In the genomic region with DNA sequence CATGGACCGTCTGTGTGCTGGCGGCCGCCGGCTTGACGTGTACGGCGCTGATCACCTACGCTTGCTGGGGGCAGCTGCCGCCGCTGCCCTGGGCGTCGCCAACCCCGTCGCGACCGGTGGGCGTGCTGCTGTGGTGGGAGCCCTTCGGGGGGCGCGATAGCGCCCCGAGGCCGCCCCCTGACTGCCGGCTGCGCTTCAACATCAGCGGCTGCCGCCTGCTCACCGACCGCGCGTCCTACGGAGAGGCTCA, we compare ENCODE assay signal across 8 cellular contexts. TPM values are rescaled to one million over a fixed set of nuclear protein-coding genes. Genes with fewer than 3 reads are reported as not detected.
DNase-seq lines count a peak whose midpoint lies in the region; ATAC-seq, FAIRE-seq and TF ChIP-seq lines count a peak whose summit lies in the region.

No MANE protein-coding gene starts in this region.

- H3K27me3 ChIP-seq in Panc1 (ENCODE audit: control insufficient read depth, insufficient read depth, low read length) (no peaks in the 10 kb centered on the region), sigmoid colon (no peaks in the 10 kb centered on the region)

- TF ChIP-seq POLR2A in A549 (IDR thresholded peaks at IDR 0.05; ENCODE audit: low read length), result no peak
- TF ChIP-seq POLR2A in sigmoid colon (IDR thresholded peaks at IDR 0.05), result no peak

- TF ChIP-seq RAD21 in A549 (conservative IDR thresholded peaks at IDR 0.05 in 1 of 2, IDR thresholded peaks at IDR 0.05 in 1 of 2), result no peak

- TF ChIP-seq CTCF in A549 (IDR thresholded peaks at IDR 0.05) (no peak), Panc1 (IDR thresholded peaks at IDR 0.05) (peak; percentile 21; the same call in 1 of the 2 replicates), fibroblast of pulmonary artery (IDR thresholded peaks at IDR 0.05; ENCODE audit: low read length, missing control alignments) (no peak), sigmoid colon (IDR thresholded peaks at IDR 0.05) (no peak)

- 7% methylated on average over 3 of the region's 32 CpGs for WGBS in A549 (ENCODE audit: missing lambda C conversion rate)
- 1% methylated on average over 32 of the region's 32 CpGs for WGBS in sigmoid colon, 2 donors

- H3K9me3 ChIP-seq in A549, result no peaks in the 10 kb centered on the region
- H3K9me3 ChIP-seq in Panc1 (ENCODE audit: control insufficient read depth, insufficient read depth, low read depth, low read length), result no peaks in the 10 kb centered on the region
- H3K9me3 ChIP-seq in sigmoid colon, result no peaks in the 10 kb centered on the region

- in situ Hi-C loops in Panc1 (cut with HindIII; ENCODE audit: low pct_unique_long_range_greater_than_20kb, low sequenced_read_pairs), result no loop called here

- no peak for DNase-seq in A549 (ENCODE audit: low read depth in 1 of 2, low spot score in 1 of 2)
- no peak for DNase-seq in Panc1 (ENCODE audit: low read depth, low spot score)
- DNase-seq in fibroblast of pulmonary artery (ENCODE audit: low read depth), result no peak
- DNase-seq in sigmoid colon, result no peak
- no peak for DNase-seq in cerebellum (ENCODE audit: low spot score)
- DNase-seq in NCI-H2081 treated with DMSO at 0.1 percent for 48 hours (lab: John Stamatoyannopoulos, UW), result no peak
- DNase-seq in T1000 (lab: John Stamatoyannopoulos, UW), result no peak

- no TSS peak for BruUV-seq in Panc1 (replicated peaks; lab: Mats Ljungman, UMichigan)

- TF ChIP-seq EP300 in A549 (IDR thresholded peaks at IDR 0.05) (no peak), sigmoid colon (IDR thresholded peaks at IDR 0.05) (no peak)

- H3K36me3 ChIP-seq in Panc1 (ENCODE audit: control insufficient read depth, insufficient read depth, low read length), result no peaks in the 10 kb centered on the region
- no peaks in the 10 kb centered on the region for H3K36me3 ChIP-seq in sigmoid colon

- H3K4me3 ChIP-seq in A549, result peak overlapping the region; percentile 69
- peak overlapping the region; percentile 66 to 83 for H3K4me3 ChIP-seq in Panc1 (ENCODE audit: low read depth in 2 of 2, low read length in 2 of 2)
- H3K4me3 ChIP-seq in fibroblast of pulmonary artery (replicated peaks; ENCODE audit: low read depth, low read length), result peak overlapping the region; percentile 57
- H3K4me3 ChIP-seq in sigmoid colon, result peak overlapping the region; percentile 66 to 79 (median 72)

- CTCF ChIA-PET in A549 (lab: Yijun Ruan, JAX) (no interaction called here), Panc1 (lab: Charles Lee) (no interaction called here)

- peak overlapping the region; percentile 80 for H3K4me2 ChIP-seq in A549

- H3K27ac ChIP-seq in A549 (peak overlapping the region; percentile 85 to 100), Panc1 (ENCODE audit: low read length) (peak overlapping the region; percentile 83), sigmoid colon (peak overlapping the region; percentile 92 to 98 (median 97))

- FAIRE-seq in A549 (lab: Jason Lieb, UNC), result no peak

- POLR2A ChIA-PET in A549 (lab: Yijun Ruan, JAX) (interaction anchor here (1.3 kb wide), 2 partner anchors 23 to 39 kb away, joined by 3 read pairs; no protein-coding TSS in a partner anchor), Panc1 (lab: Charles Lee) (no interaction called here)

- ATAC-seq in A549 (peak in 1 of 2 experiments; percentile 45; a peak in 3 of 6 replicates), GM21381 (IDR thresholded peaks at IDR 0.05; ENCODE audit: unreplicated experiment) (peak; percentile 7), Panc1 (peak; percentile 68)

- H3K4me1 ChIP-seq in A549 (peaks cover 23% of the 10 kb centered on the region), Panc1 (ENCODE audit: control insufficient read depth, insufficient read depth, low read length) (peaks cover 28% of the 10 kb centered on the region), sigmoid colon (peaks cover 0 to 58% (median 49%) of the 10 kb centered on the region in 4 donors)

- intact Hi-C loops in Panc1 (cut with micrococcal nuclease; ENCODE audit: unreplicated experiment) (loop anchor here (10.0 kb wide), 1 partner anchor 1240 kb away; the partner anchor contains the start of gene FAM76B), sigmoid colon (cut with DNase I) (loop anchor here (10.0 kb wide), 1 partner anchor 220 kb away; the partner anchor contains the start of gene AMOTL1)

TF ChIP-seq in A549, 52 proteins besides CTCF, POLR2A, EP300 and RAD21 (continues in another document):
- TF ChIP-seq MAX (IDR thresholded peaks at IDR 0.05) (no peak), EHMT2 (IDR thresholded peaks at IDR 0.05; ENCODE audit: low read depth) (no peak), ZFP36 (IDR thresholded peaks at IDR 0.05; ENCODE audit: borderline replicate concordance, partially characterized antibody) (no peak), MAFK (IDR thresholded peaks at IDR 0.05; ENCODE audit: partially characterized antibody) (no peak), FOXS1 (CRISPR knock-in tag; IDR thresholded peaks at IDR 0.05) (no peak), FOSL2 (IDR thresholded peaks at IDR 0.05) (no peak), FOSL2 (CRISPR knock-in tag; IDR thresholded peaks at IDR 0.05) (no peak), HOXB5 (CRISPR knock-in tag; IDR thresholded peaks at IDR 0.05) (no peak), ATOH8 (CRISPR knock-in tag; IDR thresholded peaks at IDR 0.05; ENCODE audit: low read depth) (no peak), HEYL (CRISPR knock-in tag; IDR thresholded peaks at IDR 0.05) (no peak), TP53 (CRISPR knock-in tag; IDR thresholded peaks at IDR 0.05) (no peak), KDM1A (IDR thresholded peaks at IDR 0.05; ENCODE audit: low read depth) (no peak), PHF8 (IDR thresholded peaks at IDR 0.05; ENCODE audit: borderline replicate concordance, low read depth) (no peak)

RNA-seq across cellular contexts. Expression of gene FUT4, which starts 0.8 kb away (rescaled TPM):
- 1.7 and 1.8 TPM in 2 replicates for polyA plus RNA-seq in A549 (2011; rRNA removed)
- polyA plus RNA-seq in A549 (2012; cell fraction: cytosol; rRNA removed), result 1.2 and 1.7 TPM in 2 replicates
- polyA plus RNA-seq in A549 (2012; cell fraction: nucleus; rRNA removed), result 1.6 and 1.8 TPM in 2 replicates
- 1.6 TPM in 3 replicates for polyA plus RNA-seq in A549 (2017; fragmentation: RNase III; extraction: RNeasy Plus Mini Kit Qiagen cat#74134 plus additional on column Dnase treatment)
- 1.8 and 2.2 TPM in 2 replicates for polyA minus RNA-seq in A549 (2011; rRNA and poly(A)+ RNA removed)
- total RNA-seq in Panc1 (2021; ENCODE audit: unreplicated experiment), result 11.2 TPM
- 4.5 TPM for polyA plus RNA-seq in Panc1 (2012; ENCODE audit: insufficient read length)
- 1 to 10 TPM; 5.6 to 8.4 (median 7.4) TPM for total RNA-seq in sigmoid colon
- 1 to 10 TPM; 3.5 to 9.1 (median 4.8) TPM for polyA plus RNA-seq in sigmoid colon
- total RNA-seq in cerebellum, result 5.9 TPM

RNA-seq across cellular contexts. Expression of gene PIWIL4, which starts 22.7 kb away (rescaled TPM):
- polyA plus RNA-seq in A549 (2011; rRNA removed) (0.35 and 0.81 TPM in 2 replicates), A549 (2017; fragmentation: RNase III; extraction: RNeasy Plus Mini Kit Qiagen cat#74134 plus additional on column Dnase treatment) (0.18 to 0.29 TPM (median 0.28 TPM) in 3 replicates), sigmoid colon (1 to 10 TPM; 3.5 to 5.4 (median 3.9) TPM)
- 0.11 and 0.17 TPM in 2 replicates for polyA plus RNA-seq in A549 (2012; cell fraction: cytosol; rRNA removed)
- 0.18 and 0.28 TPM in 2 replicates for polyA plus RNA-seq in A549 (2012; cell fraction: nucleus; rRNA removed)
- 0.21 and 0.29 TPM in 2 replicates for polyA minus RNA-seq in A549 (2011; rRNA and poly(A)+ RNA removed)
- total RNA-seq in Panc1 (2021; ENCODE audit: unreplicated experiment) (2.1 TPM), sigmoid colon (1 to 10 TPM; 3.5 to 8.1 (median 4.6) TPM), cerebellum (3.6 TPM)
- 0.84 TPM for polyA plus RNA-seq in Panc1 (2012; ENCODE audit: insufficient read length)

RNA-seq across cellular contexts. Expression of gene C11orf97, which starts 32.2 kb away (rescaled TPM):
- polyA plus RNA-seq in A549 (2011; rRNA removed) (not detected in 2 replicates), A549 (2017; fragmentation: RNase III; extraction: RNeasy Plus Mini Kit Qiagen cat#74134 plus additional on column Dnase treatment) (not detected in 3 replicates), sigmoid colon (not detected)
- polyA plus RNA-seq in A549 (2012; cell fraction: cytosol; rRNA removed), result not detected in 2 replicates
- polyA plus RNA-seq in A549 (2012; cell fraction: nucleus; rRNA removed), result not detected in 2 replicates
- not detected in 2 replicates for polyA minus RNA-seq in A549 (2011; rRNA and poly(A)+ RNA removed)
- total RNA-seq in Panc1 (2021; ENCODE audit: unreplicated experiment) (not detected), sigmoid colon (not detected), cerebellum (not detected)
- not detected for polyA plus RNA-seq in Panc1 (2012; ENCODE audit: insufficient read length)

RNA-seq across cellular contexts. Expression of gene ANKRD49, which starts 50.7 kb away (rescaled TPM):
- polyA plus RNA-seq in A549 (2011; rRNA removed) (15.4 and 20.3 TPM in 2 replicates), A549 (2017; fragmentation: RNase III; extraction: RNeasy Plus Mini Kit Qiagen cat#74134 plus additional on column Dnase treatment) (7.4 to 9.7 TPM (median 9.6 TPM) in 3 replicates), sigmoid colon (10 to 100 TPM; 14.6 to 15.3 (median 15.0) TPM)
- polyA plus RNA-seq in A549 (2012; cell fraction: cytosol; rRNA removed), result 3.4 and 3.5 TPM in 2 replicates
- polyA plus RNA-seq in A549 (2012; cell fraction: nucleus; rRNA removed), result 2.8 and 5.1 TPM in 2 replicates
- 4.5 and 6.0 TPM in 2 replicates for polyA minus RNA-seq in A549 (2011; rRNA and poly(A)+ RNA removed)
- total RNA-seq in Panc1 (2021; ENCODE audit: unreplicated experiment) (15.4 TPM), sigmoid colon (10 to 100 TPM; 19.3 to 27.7 (median 23.4) TPM), cerebellum (14.8 TPM)
- 8.7 TPM for polyA plus RNA-seq in Panc1 (2012; ENCODE audit: insufficient read length)

RNA-seq across cellular contexts. Expression of gene MRE11, which starts 50.9 kb away (rescaled TPM):
- polyA plus RNA-seq in A549 (2011; rRNA removed) (18.2 and 28.4 TPM in 2 replicates), A549 (2017; fragmentation: RNase III; extraction: RNeasy Plus Mini Kit Qiagen cat#74134 plus additional on column Dnase treatment) (19.2 to 23.2 TPM (median 21.1 TPM) in 3 replicates), sigmoid colon (1 to 10 TPM; 2.4 to 6.7 (median 2.8) TPM)
- polyA plus RNA-seq in A549 (2012; cell fraction: cytosol; rRNA removed), result 4.3 and 4.5 TPM in 2 replicates
- 5.2 and 9.3 TPM in 2 replicates for polyA plus RNA-seq in A549 (2012; cell fraction: nucleus; rRNA removed)
- polyA minus RNA-seq in A549 (2011; rRNA and poly(A)+ RNA removed), result 7.4 and 8.6 TPM in 2 replicates
- total RNA-seq in Panc1 (2021; ENCODE audit: unreplicated experiment) (35.0 TPM), sigmoid colon (10 to 100 TPM; 12.5 to 26.6 (median 16.3) TPM), cerebellum (28.7 TPM)
- 12.6 TPM for polyA plus RNA-seq in Panc1 (2012; ENCODE audit: insufficient read length)
